In the genomic region with DNA sequence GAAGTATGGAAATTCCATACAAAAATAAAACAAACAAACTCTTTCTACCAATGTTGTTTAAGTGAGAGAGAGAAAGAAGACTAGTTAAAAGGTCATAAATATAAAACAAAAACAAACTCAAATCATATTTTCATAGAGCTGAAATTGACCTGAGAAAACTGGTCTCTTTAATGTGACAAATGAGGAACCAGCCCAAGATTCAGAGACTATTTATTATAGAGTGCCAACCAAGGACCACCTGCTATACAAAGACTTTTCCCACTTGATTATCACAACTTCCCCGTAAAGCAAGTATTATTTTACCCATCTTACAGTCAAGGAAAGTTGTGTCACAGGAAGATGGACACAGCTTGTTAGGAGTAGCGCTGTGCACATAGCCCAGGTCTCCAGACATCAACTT, we compare ENCODE assay signal across 1 cellular context.
TF ChIP-seq lines count a peak whose summit lies in the region.

No MANE protein-coding gene starts in this region.

TF ChIP-seq in SK-N-SH, 30 proteins besides CTCF, POLR2A, EP300 and RAD21 (continued from another document):
- TF ChIP-seq PBX3 (IDR thresholded peaks at IDR 0.05) (no peak), EZH2phosphoT487 (IDR thresholded peaks at IDR 0.05; ENCODE audit: borderline replicate concordance, low read depth) (no peak), TCF12 (IDR thresholded peaks at IDR 0.05) (no peak), JUND (IDR thresholded peaks at IDR 0.05) (no peak), RFX5 (IDR thresholded peaks at IDR 0.05; ENCODE audit: low read length) (no peak), SIN3A (IDR thresholded peaks at IDR 0.05; ENCODE audit: borderline replicate concordance, low read depth, low read length) (no peak), GATA2 (CRISPR knock-in tag; IDR thresholded peaks at IDR 0.05) (no peak), GABPA (IDR thresholded peaks at IDR 0.05; ENCODE audit: low read depth) (no peak), FOXJ3 (CRISPR knock-in tag; IDR thresholded peaks at IDR 0.05) (no peak), ELF1 (IDR thresholded peaks at IDR 0.05) (no peak), RXRA (IDR thresholded peaks at IDR 0.05; ENCODE audit: borderline replicate concordance, low read depth) (no peak), SMC3 (IDR thresholded peaks at IDR 0.05; ENCODE audit: low read depth, low read length) (no peak), TAF1 (IDR thresholded peaks at IDR 0.05; ENCODE audit: borderline replicate concordance, low read depth, low read length) (no peak)
- TF ChIP-seq, protein P1, sequence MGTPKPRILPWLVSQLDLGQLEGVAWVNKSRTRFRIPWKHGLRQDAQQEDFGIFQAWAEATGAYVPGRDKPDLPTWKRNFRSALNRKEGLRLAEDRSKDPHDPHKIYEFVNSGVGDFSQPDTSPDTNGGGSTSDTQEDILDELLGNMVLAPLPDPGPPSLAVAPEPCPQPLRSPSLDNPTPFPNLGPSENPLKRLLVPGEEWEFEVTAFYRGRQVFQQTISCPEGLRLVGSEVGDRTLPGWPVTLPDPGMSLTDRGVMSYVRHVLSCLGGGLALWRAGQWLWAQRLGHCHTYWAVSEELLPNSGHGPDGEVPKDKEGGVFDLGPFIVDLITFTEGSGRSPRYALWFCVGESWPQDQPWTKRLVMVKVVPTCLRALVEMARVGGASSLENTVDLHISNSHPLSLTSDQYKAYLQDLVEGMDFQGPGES (IDR thresholded peaks at IDR 0.05; ENCODE audit: low read depth, low read length): no peak
- TF ChIP-seq, protein P2, sequence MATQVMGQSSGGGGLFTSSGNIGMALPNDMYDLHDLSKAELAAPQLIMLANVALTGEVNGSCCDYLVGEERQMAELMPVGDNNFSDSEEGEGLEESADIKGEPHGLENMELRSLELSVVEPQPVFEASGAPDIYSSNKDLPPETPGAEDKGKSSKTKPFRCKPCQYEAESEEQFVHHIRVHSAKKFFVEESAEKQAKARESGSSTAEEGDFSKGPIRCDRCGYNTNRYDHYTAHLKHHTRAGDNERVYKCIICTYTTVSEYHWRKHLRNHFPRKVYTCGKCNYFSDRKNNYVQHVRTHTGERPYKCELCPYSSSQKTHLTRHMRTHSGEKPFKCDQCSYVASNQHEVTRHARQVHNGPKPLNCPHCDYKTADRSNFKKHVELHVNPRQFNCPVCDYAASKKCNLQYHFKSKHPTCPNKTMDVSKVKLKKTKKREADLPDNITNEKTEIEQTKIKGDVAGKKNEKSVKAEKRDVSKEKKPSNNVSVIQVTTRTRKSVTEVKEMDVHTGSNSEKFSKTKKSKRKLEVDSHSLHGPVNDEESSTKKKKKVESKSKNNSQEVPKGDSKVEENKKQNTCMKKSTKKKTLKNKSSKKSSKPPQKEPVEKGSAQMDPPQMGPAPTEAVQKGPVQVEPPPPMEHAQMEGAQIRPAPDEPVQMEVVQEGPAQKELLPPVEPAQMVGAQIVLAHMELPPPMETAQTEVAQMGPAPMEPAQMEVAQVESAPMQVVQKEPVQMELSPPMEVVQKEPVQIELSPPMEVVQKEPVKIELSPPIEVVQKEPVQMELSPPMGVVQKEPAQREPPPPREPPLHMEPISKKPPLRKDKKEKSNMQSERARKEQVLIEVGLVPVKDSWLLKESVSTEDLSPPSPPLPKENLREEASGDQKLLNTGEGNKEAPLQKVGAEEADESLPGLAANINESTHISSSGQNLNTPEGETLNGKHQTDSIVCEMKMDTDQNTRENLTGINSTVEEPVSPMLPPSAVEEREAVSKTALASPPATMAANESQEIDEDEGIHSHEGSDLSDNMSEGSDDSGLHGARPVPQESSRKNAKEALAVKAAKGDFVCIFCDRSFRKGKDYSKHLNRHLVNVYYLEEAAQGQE (IDR thresholded peaks at IDR 0.05; ENCODE audit: low read depth, low read length): no peak
